8 cellular contexts compared by ENCODE assay signal in the genomic region with DNA sequence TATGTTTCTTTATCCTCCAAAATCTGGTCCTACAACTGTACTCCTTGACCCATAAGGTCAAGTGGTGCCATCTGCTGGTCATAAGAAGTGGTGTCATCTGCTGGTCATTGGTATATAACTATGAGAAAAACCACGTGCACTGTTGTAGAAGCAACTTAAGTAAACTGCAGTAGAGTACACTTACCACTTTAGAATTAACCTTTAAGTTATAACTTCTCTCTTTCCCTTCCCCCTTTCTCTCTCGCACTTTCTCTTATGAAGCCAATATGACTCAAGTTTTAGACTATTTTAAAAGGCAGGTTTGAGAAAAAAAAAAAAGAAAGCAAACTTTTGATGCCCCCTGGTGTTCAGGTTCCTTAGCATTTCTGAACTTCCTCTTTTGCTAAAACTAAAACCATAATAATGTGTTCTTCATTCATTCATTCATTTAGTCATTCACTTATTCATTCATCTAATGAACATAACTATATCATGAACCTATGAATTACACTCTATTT. TPM values are rescaled to one million over a fixed set of nuclear protein-coding genes. Genes with fewer than 3 reads are reported as not detected.
DNase-seq lines count a peak whose midpoint lies in the region; ATAC-seq and TF ChIP-seq lines count a peak whose summit lies in the region.

No MANE protein-coding gene starts in this region.

- WGBS in endodermal cell (ENCODE audit: insufficient coverage in 1 of 2, insufficient read length in 1 of 2), 2 experiments: 0% methylated on average over 2 of the region's 2 CpGs; no CpG with 5 or more reads in 1 of the 2 experiments

- H3K27me3 Mint-ChIP-seq in activated B cell treated with CpG ODN at 0.5 μM for 24 hours (peaks cover 17% of the 10 kb centered on the region), endodermal cell (ENCODE audit: insufficient read depth) (peaks cover 45% of the 10 kb centered on the region)

- H3K4me1 Mint-ChIP-seq in activated B cell treated with CpG ODN at 0.5 μM for 24 hours (peaks cover 7% of the 10 kb centered on the region), endodermal cell (no peaks in the 10 kb centered on the region)

- POLR2A ChIA-PET in activated B cell treated with CpG ODN at 0.5 μM for 24 hours (lab: Charles Lee): no interaction called here

- intact Hi-C loops in activated B cell treated with CpG ODN at 0.5 μM for 24 hours (cut with micrococcal nuclease): loop anchor here (1.0 to 5.0 kb wide), 12 partner anchors 14 to 1862 kb away; no protein-coding TSS in a partner anchor
- intact Hi-C loops in tibial artery (cut with DNase I; ENCODE audit: low total_unique reads): loop anchor here (5.0 kb wide), 1 partner anchor 467 kb away; no protein-coding TSS in a partner anchor

- peak overlapping the region; percentile 80 for H3K4me3 Mint-ChIP-seq in activated B cell treated with CpG ODN at 0.5 μM for 24 hours
- H3K4me3 Mint-ChIP-seq in endodermal cell: no peak overlapping the region

- DNase-seq in NCI-H2107 treated with DMSO at 0.1 percent for 48 hours (lab: John Stamatoyannopoulos, UW; ENCODE audit: unreplicated experiment) (peak; percentile 45), activated B cell treated with CpG ODN at 0.5 μM for 24 hours (no peak), endodermal cell (peak; percentile 56), midbrain (lab: John Stamatoyannopoulos, UW) (peak; percentile 81), tibial artery (peak in 1 of 2 donors; percentile 76)

- peaks cover 59% of the 10 kb centered on the region for H3K27me3 ChIP-seq in endodermal cell (ENCODE audit: control insufficient read depth, insufficient read depth, low read length, poor library complexity, severe bottlenecking)
- peaks cover 0 to 10% of the 10 kb centered on the region in 2 donors for H3K27me3 ChIP-seq in tibial artery

- no peaks in the 10 kb centered on the region for H3K4me1 ChIP-seq in endodermal cell (ENCODE audit: control insufficient read depth, insufficient read depth, low read length)
- H3K4me1 ChIP-seq in tibial artery: no peaks in the 10 kb centered on the region

- H3K9me3 ChIP-seq in endodermal cell (ENCODE audit: control insufficient read depth, low read length) (no peaks in the 10 kb centered on the region), tibial artery (no peaks in the 10 kb centered on the region)

- H3K36me3 Mint-ChIP-seq in activated B cell treated with CpG ODN at 0.5 μM for 24 hours (ENCODE audit: low read depth) (no peaks in the 10 kb centered on the region), endodermal cell (ENCODE audit: low read depth) (no peaks in the 10 kb centered on the region)

- H3K27ac Mint-ChIP-seq in activated B cell treated with CpG ODN at 0.5 μM for 24 hours (peak overlapping the region; percentile 76), endodermal cell (no peak overlapping the region)

- ATAC-seq in GM18868 (IDR thresholded peaks at IDR 0.05; ENCODE audit: unreplicated experiment): peak; percentile 97
- ATAC-seq in HG03095 (IDR thresholded peaks at IDR 0.05; ENCODE audit: unreplicated experiment): peak; percentile 99
- peak; percentile 98 for ATAC-seq in activated B cell treated with CpG ODN at 0.5 μM for 24 hours (ENCODE audit: low read depth)

- H3K9me3 Mint-ChIP-seq in activated B cell treated with CpG ODN at 0.5 μM for 24 hours (no peaks in the 10 kb centered on the region), endodermal cell (no peaks in the 10 kb centered on the region)

- CTCF ChIA-PET in activated B cell treated with CpG ODN at 0.5 μM for 24 hours (lab: Charles Lee): interaction anchor here (1.2 to 3.2 kb wide), 3 partner anchors 464 to 606 kb away, joined by 4 to 18 read pairs (median 9); no protein-coding TSS in a partner anchor

- H3K27ac ChIP-seq in C4-2B (no peak overlapping the region), endodermal cell (ENCODE audit: low read depth, low read length) (no peak overlapping the region), tibial artery (no peak overlapping the region)

- H3K9ac ChIP-seq in endodermal cell (ENCODE audit: extremely low read depth, low read length, poor library complexity, severe bottlenecking): no peak overlapping the region

- H3K36me3 ChIP-seq in endodermal cell (ENCODE audit: control insufficient read depth, insufficient read depth, low read length): no peaks in the 10 kb centered on the region
- no peaks in the 10 kb centered on the region for H3K36me3 ChIP-seq in tibial artery

- TF ChIP-seq CTCF in C4-2B (conservative IDR thresholded peaks at IDR 0.05) (peak; percentile 98), activated B cell treated with CpG ODN at 0.5 μM for 24 hours (IDR thresholded peaks at IDR 0.05) (peak; percentile 85), endodermal cell (conservative IDR thresholded peaks at IDR 0.05) (peak; percentile 94), tibial artery (IDR thresholded peaks at IDR 0.05) (peak; percentile 75 to 86)

- H3K4me3 ChIP-seq in endodermal cell (ENCODE audit: low read length) (no peak overlapping the region), tibial artery (no peak overlapping the region)

RNA-seq across cellular contexts. Expression of a gene that starts 12.8 kb away (rescaled TPM):
- total RNA-seq in activated B cell treated with CpG ODN at 0.5 μM for 24 hours (30.4 and 43.2 TPM in 2 replicates), endodermal cell (10 to 100 TPM; 81.0 to 99.0 TPM)
- 35.0 TPM for polyA plus RNA-seq in endodermal cell (2013, experiment 1 of 2)
- 31.5 TPM for polyA plus RNA-seq in endodermal cell (2013, experiment 2 of 2)
